Comparison of ENCODE assay signal across 35 cellular contexts in genomic region chr15:66682246-66682645, GRCh38.
"Had no signal": no experiment of that assay in that cellular context is flagged by ENCODE, and none has a peak within 500 bp of the region (broad histone marks: within the 10 kb centered on the region; RNA-seq: fewer than 3 reads in every experiment).

No MANE protein-coding gene starts in this region.

- H3K9me3 ChIP-seq: ascending aorta, Peyer's patch had no signal

- H3K4me3 ChIP-seq: ascending aorta, cardiac muscle cell, MG63, Peyer's patch had no signal

- H3K36me3 Mint-ChIP-seq: activated CD4-positive, alpha-beta memory T cell treated with anti-CD3 and anti-CD28 coated beads for 36 hours; activated naive CD4-positive, alpha-beta T cell treated with anti-CD3 and anti-CD28 coated beads, Interleukin-2, amount 10 ng/mL, durations not matched to agents 7 days and 5 days had no signal

- H3K27me3 Mint-ChIP-seq: activated B cell treated with CpG ODN at 0.5 μM for 24 hours; activated CD4-positive, alpha-beta memory T cell treated with anti-CD3 and anti-CD28 coated beads for 36 hours; activated naive CD8-positive, alpha-beta T cell; activated naive CD8-positive, alpha-beta T cell treated with anti-CD3 and anti-CD28 coated beads, Interleukin-2, amount 50 U/mL, for 24 hours; central memory CD8-positive, alpha-beta T cell had no signal

- H3K27ac Mint-ChIP-seq: activated CD4-positive, alpha-beta memory T cell treated with anti-CD3 and anti-CD28 coated beads for 36 hours; activated naive CD4-positive, alpha-beta T cell treated with anti-CD3 and anti-CD28 coated beads, Interleukin-2, amount 10 ng/mL, durations not matched to agents 7 days and 5 days; activated naive CD8-positive, alpha-beta T cell; activated naive CD8-positive, alpha-beta T cell treated with anti-CD3 and anti-CD28 coated beads, Interleukin-2, amount 50 U/mL, for 24 hours had no signal

- H3K27ac ChIP-seq: ascending aorta, Peyer's patch, VCaP had no signal

- H3K27me3 ChIP-seq: ascending aorta, cardiac muscle cell, MG63, Peyer's patch had no signal

- ATAC-seq: activated naive CD8-positive, alpha-beta T cell treated with anti-CD3 and anti-CD28 coated beads, Interleukin-2, amount 50 U/mL, for 24 hours; PC-3 had no signal

- H3K4me1 Mint-ChIP-seq: activated naive CD4-positive, alpha-beta T cell treated with anti-CD3 and anti-CD28 coated beads, Interleukin-2, amount 10 ng/mL, durations not matched to agents 7 days and 5 days; activated naive CD8-positive, alpha-beta T cell treated with anti-CD3 and anti-CD28 coated beads, Interleukin-2, amount 50 U/mL, for 24 hours; central memory CD8-positive, alpha-beta T cell had no signal

- H3K4me3 Mint-ChIP-seq: activated B cell treated with CpG ODN at 0.5 μM for 24 hours; activated CD4-positive, alpha-beta memory T cell treated with anti-CD3 and anti-CD28 coated beads for 36 hours; activated naive CD4-positive, alpha-beta T cell treated with anti-CD3 and anti-CD28 coated beads, Interleukin-2, amount 10 ng/mL, durations not matched to agents 7 days and 5 days; activated naive CD8-positive, alpha-beta T cell; activated naive CD8-positive, alpha-beta T cell treated with anti-CD3 and anti-CD28 coated beads, Interleukin-2, amount 50 U/mL, for 24 hours; central memory CD8-positive, alpha-beta T cell had no signal

- H3K4me1 ChIP-seq: ascending aorta, Peyer's patch had no signal

- DNase-seq: activated B cell treated with CpG ODN at 0.5 μM for 24 hours; activated CD4-positive, alpha-beta memory T cell treated with anti-CD3 and anti-CD28 coated beads for 36 hours; activated CD4-positive, alpha-beta T cell treated with anti-CD3 and anti-CD28 coated beads for 4 hours; activated CD4-positive, alpha-beta T cell treated with anti-CD3 and anti-CD28 coated beads, Interleukin-2, amount 50 U/mL, for 1 hour; activated CD4-positive, CD25-positive, alpha-beta regulatory T cell treated with anti-CD3 and anti-CD28 coated beads, Interleukin-2, amount 50 U/mL, for 72 hours; activated CD8-positive, alpha-beta memory T cell treated with anti-CD3 and anti-CD28 coated beads, Interleukin-2, amount 50 U/mL, for 48 hours; activated effector memory CD4-positive, alpha-beta T cell treated with Interleukin-2 at 50 U/mL for 16 hours; activated naive CD8-positive, alpha-beta T cell treated with anti-CD3 and anti-CD28 coated beads, Interleukin-2, amount 50 U/mL, for 24 hours; activated T-cell treated with anti-CD3 and anti-CD28 coated beads, Interleukin-2, amount 50 U/mL, for 48 hours; amygdala; KBM-7; NCI-H1048; NCI-H1105 treated with DMSO at 0.1 percent for 48 hours; NCI-H1436; NCI-H1694; NCI-H1930; NCI-H2081 treated with DMSO at 0.1 percent for 48 hours; NCI-H226; NCI-H446 treated with DMSO at 0.1 percent for 48 hours; NCI-H524; NCI-H69; NCI-H82; PC-3; Peyer's patch; RPMI8226; SW 1271; T-helper 1 cell; T-helper 9 cell had no signal
